ENCODE assay signal across 9 cellular contexts in the genomic region with DNA sequence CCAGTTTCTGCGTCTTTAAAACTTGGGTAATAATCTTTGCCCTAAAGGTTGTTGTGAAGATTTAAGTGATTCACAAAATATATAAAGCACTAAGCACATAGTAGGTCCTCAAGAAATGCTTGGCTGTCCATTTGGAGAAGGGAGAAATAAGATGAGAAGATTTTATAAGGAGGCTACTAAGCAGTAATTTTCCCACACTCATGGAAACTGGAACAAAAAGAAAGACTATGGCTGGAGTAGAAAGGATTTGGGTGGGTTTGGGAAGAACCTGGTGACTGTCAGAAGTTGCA. TPM values are rescaled to one million over a fixed set of nuclear protein-coding genes. Genes with fewer than 3 reads are reported as not detected.
DNase-seq lines count a peak whose midpoint lies in the region; ATAC-seq, FAIRE-seq and TF ChIP-seq lines count a peak whose summit lies in the region.
"Had no signal": no experiment of that assay in that cellular context is flagged by ENCODE, and none has a peak within 500 bp of the region (broad histone marks: within the 10 kb centered on the region; RNA-seq: fewer than 3 reads in every experiment).

No MANE protein-coding gene starts in this region.

- H3K79me2 ChIP-seq in astrocyte (ENCODE audit: insufficient read depth, low read length): no peaks in the 10 kb centered on the region

- peak overlapping the region; percentile 85 for H3K4me3 Mint-ChIP-seq in activated naive CD4-positive, alpha-beta T cell treated with anti-CD3 and anti-CD28 coated beads, Interleukin-2, amount 10 ng/mL, durations not matched to agents 7 days and 5 days
- no peak overlapping the region for H3K4me3 Mint-ChIP-seq in astrocyte (ENCODE audit: unreplicated experiment)

- H3K27ac ChIP-seq in astrocyte (ENCODE audit: low read depth, low read length) (no peak overlapping the region), lung (ENCODE audit: low read depth in 1 of 2, low read length in 1 of 2) (peak overlapping the region; percentile 79 to 95), thyroid gland (peak overlapping the region; percentile 94 to 99 (median 99))

- H3K4me2 ChIP-seq in astrocyte (ENCODE audit: low read length): peak overlapping the region; percentile 84

- peak overlapping the region; percentile 99 for H3K27ac Mint-ChIP-seq in activated naive CD4-positive, alpha-beta T cell treated with anti-CD3 and anti-CD28 coated beads, Interleukin-2, amount 10 ng/mL, durations not matched to agents 7 days and 5 days
- H3K27ac Mint-ChIP-seq in astrocyte (ENCODE audit: unreplicated experiment): no peak overlapping the region

- DNase-seq in activated naive CD4-positive, alpha-beta T cell treated with anti-CD3 and anti-CD28 coated beads, Interleukin-2, amount 10 ng/mL, durations not matched to agents 7 days and 5 days: no peak
- DNase-seq in activated naive CD4-positive, alpha-beta T cell treated with Interleukin-2 at 50 U/mL for 16 hours: no peak
- DNase-seq in astrocyte (ENCODE audit: low read depth) (no peak), lung (ENCODE audit: low spot score) (no peak), thyroid gland (no peak), LoVo (ENCODE audit: low spot score) (no peak), NCI-H2227 treated with DMSO at 0.1 percent for 48 hours (lab: John Stamatoyannopoulos, UW) (no peak)
- DNase-seq: cortex of kidney had no signal

- no peak overlapping the region for H3K4me3 ChIP-seq in astrocyte (ENCODE audit: insufficient read depth, low read depth, low read length)
- no peak overlapping the region for H3K4me3 ChIP-seq in lung
- H3K4me3 ChIP-seq in thyroid gland (replicated peaks in 1 of 3): no peak overlapping the region

- H3K27me3 ChIP-seq in astrocyte (ENCODE audit: insufficient read depth, low read length) (no peaks in the 10 kb centered on the region), lung (ENCODE audit: control insufficient read depth, insufficient read depth) (no peaks in the 10 kb centered on the region), thyroid gland (no peaks in the 10 kb centered on the region)

- ATAC-seq in lung (ENCODE audit: insufficient read depth, low FRiP score): no peak
- ATAC-seq in HG02763 (IDR thresholded peaks at IDR 0.05; ENCODE audit: unreplicated experiment): no peak

- H3K27me3 Mint-ChIP-seq in activated naive CD4-positive, alpha-beta T cell treated with anti-CD3 and anti-CD28 coated beads, Interleukin-2, amount 10 ng/mL, durations not matched to agents 7 days and 5 days: peaks cover 3% of the 10 kb centered on the region
- no peaks in the 10 kb centered on the region for H3K27me3 Mint-ChIP-seq in astrocyte (ENCODE audit: low read depth, unreplicated experiment)

- H3K36me3 ChIP-seq in astrocyte (ENCODE audit: insufficient read depth, low read length) (no peaks in the 10 kb centered on the region), lung (ENCODE audit: control insufficient read depth in 2 of 2, insufficient read depth in 2 of 2, low read length in 2 of 2) (no peaks in the 10 kb centered on the region), thyroid gland (no peaks in the 10 kb centered on the region)

- peaks cover 76% of the 10 kb centered on the region for H3K4me1 Mint-ChIP-seq in activated naive CD4-positive, alpha-beta T cell treated with anti-CD3 and anti-CD28 coated beads, Interleukin-2, amount 10 ng/mL, durations not matched to agents 7 days and 5 days
- H3K4me1 Mint-ChIP-seq in astrocyte (ENCODE audit: low read depth, unreplicated experiment): peaks cover 11% of the 10 kb centered on the region

- H3K9ac ChIP-seq in astrocyte (ENCODE audit: low read length): no peak overlapping the region

- peaks cover 6% of the 10 kb centered on the region for H3K36me3 Mint-ChIP-seq in activated naive CD4-positive, alpha-beta T cell treated with anti-CD3 and anti-CD28 coated beads, Interleukin-2, amount 10 ng/mL, durations not matched to agents 7 days and 5 days
- H3K36me3 Mint-ChIP-seq in astrocyte (ENCODE audit: low read depth, unreplicated experiment): no peaks in the 10 kb centered on the region

- no peak for TF ChIP-seq POLR2A in thyroid gland (IDR thresholded peaks at IDR 0.05)

- no peak for TF ChIP-seq CTCF in astrocyte (IDR thresholded peaks at IDR 0.05; ENCODE audit: insufficient read depth, low read depth, low read length)
- TF ChIP-seq CTCF in lung (IDR thresholded peaks at IDR 0.05; ENCODE audit: control extremely low read depth, extremely low read depth): no peak
- no peak for TF ChIP-seq CTCF in thyroid gland (IDR thresholded peaks at IDR 0.05)

- H3K9me3 ChIP-seq in astrocyte (ENCODE audit: insufficient read depth, low read depth, low read length): no peaks in the 10 kb centered on the region
- H3K9me3 ChIP-seq in lung (ENCODE audit: control insufficient read depth in 2 of 2, insufficient read depth in 1 of 2, low read length in 1 of 2): no peaks in the 10 kb centered on the region
- H3K9me3 ChIP-seq in thyroid gland: no peaks in the 10 kb centered on the region

- H4K20me1 ChIP-seq in astrocyte (ENCODE audit: insufficient read depth, low read length): no peaks in the 10 kb centered on the region

- no peak overlapping the region for H2AFZ ChIP-seq in astrocyte (ENCODE audit: low read depth, low read length)

- CTCF ChIA-PET in activated naive CD4-positive, alpha-beta T cell treated with anti-CD3 and anti-CD28 coated beads, Interleukin-2, amount 10 ng/mL, durations not matched to agents 7 days and 5 days (lab: Charles Lee): interaction anchor here (13.2 kb wide), 1 partner anchor 40 kb away, joined by 278 read pairs; no protein-coding TSS in a partner anchor

- 10 to 73% methylated on average over 1 of the region's 1 CpG for whole genome bisulfite sequencing in lung, 2 donors
- WGBS in thyroid gland, 2 donors: 89 to 94% methylated on average over 1 of the region's 1 CpG

- H3K9me3 Mint-ChIP-seq in activated naive CD4-positive, alpha-beta T cell treated with anti-CD3 and anti-CD28 coated beads, Interleukin-2, amount 10 ng/mL, durations not matched to agents 7 days and 5 days: no peaks in the 10 kb centered on the region
- H3K9me3 Mint-ChIP-seq in astrocyte (ENCODE audit: unreplicated experiment): no peaks in the 10 kb centered on the region

- no peak for FAIRE-seq in astrocyte (lab: Jason Lieb, UNC)

- H3K4me1 ChIP-seq in astrocyte (ENCODE audit: insufficient read depth, low read length): peaks cover 25% of the 10 kb centered on the region
- H3K4me1 ChIP-seq in lung (ENCODE audit: control insufficient read depth in 2 of 2, insufficient read depth in 2 of 2, low read length in 2 of 2): peaks cover 0 to 7% of the 10 kb centered on the region in 2 donors
- H3K4me1 ChIP-seq in thyroid gland: peaks cover 27 to 43% of the 10 kb centered on the region in 2 donors

- intact Hi-C loops in thyroid gland (cut with DNase I): loop anchor here (5.0 kb wide), 1 partner anchor 42 kb away; no protein-coding TSS in a partner anchor

RNA-seq across cellular contexts. Expression of a gene that starts 47.0 kb away (rescaled TPM):
- total RNA-seq in astrocyte (155 and 161 TPM in 2 replicates), lung (10 to 100 TPM; 31.6 to 42.0 TPM), thyroid gland (10 to 100 TPM; 45.1 to 69.6 (median 62.8) TPM)
- polyA plus RNA-seq in lung: 10 to 100 TPM; 11.7 to 34.4 TPM
